ENCODE assay signal across 30 cellular contexts in genomic region chr4:8938623-8939022, GRCh38.
"Had no signal": no experiment of that assay in that cellular context is flagged by ENCODE, and none has a peak within 500 bp of the region (broad histone marks: within the 10 kb centered on the region; RNA-seq: fewer than 3 reads in every experiment).

No MANE protein-coding gene starts in this region.

- H3K36me3 Mint-ChIP-seq: activated CD8-positive, alpha-beta memory T cell treated with anti-CD3 and anti-CD28 coated beads, Interleukin-2, amount 10 ng/mL, durations not matched to agents 7 days and 5 days; activated naive CD8-positive, alpha-beta T cell treated with anti-CD3 and anti-CD28 coated beads for 36 hours had no signal

- H3K36me3 ChIP-seq: brain microvascular endothelial cell, SJSA1 had no signal

- H3K27me3 Mint-ChIP-seq: activated CD4-positive, alpha-beta memory T cell treated with anti-CD3 and anti-CD28 coated beads, Interleukin-2, amount 10 ng/mL, durations not matched to agents 7 days and 5 days; activated CD8-positive, alpha-beta memory T cell treated with anti-CD3 and anti-CD28 coated beads, Interleukin-2, amount 10 ng/mL, durations not matched to agents 7 days and 5 days had no signal

- DNase-seq: activated B cell treated with CpG ODN at 0.5 μM for 24 hours; activated CD4-positive, alpha-beta memory T cell treated with anti-CD3 and anti-CD28 coated beads, Interleukin-2, amount 10 ng/mL, durations not matched to agents 7 days and 5 days; activated CD4-positive, alpha-beta T cell treated with anti-CD3 and anti-CD28 coated beads for 48 hours; activated CD4-positive, CD25-positive, alpha-beta regulatory T cell treated with anti-CD3 and anti-CD28 coated beads, Interleukin-2, amount 50 U/mL, for 72 hours; activated CD8-positive, alpha-beta memory T cell treated with anti-CD3 and anti-CD28 coated beads for 24 hours; activated CD8-positive, alpha-beta memory T cell treated with anti-CD3 and anti-CD28 coated beads, Interleukin-2, amount 10 ng/mL, durations not matched to agents 7 days and 5 days; activated CD8-positive, alpha-beta memory T cell treated with anti-CD3 and anti-CD28 coated beads, Interleukin-2, amount 50 U/mL, for 48 hours; activated effector memory CD4-positive, alpha-beta T cell treated with Interleukin-2 at 50 U/mL for 16 hours; activated naive CD4-positive, alpha-beta T cell treated with anti-CD3 and anti-CD28 coated beads, Interleukin-2, amount 50 U/mL, for 16 hours; activated naive CD8-positive, alpha-beta T cell treated with anti-CD3 and anti-CD28 coated beads for 36 hours; activated T-cell treated with anti-CD3 and anti-CD28 coated beads, Interleukin-2, amount 50 U/mL, for 48 hours; amniotic stem cell; aorta; brain microvascular endothelial cell; central memory CD4-positive, alpha-beta T cell; MM.1S; MV-4-11; NCI-H1092; NCI-H1436 treated with DMSO at 0.1 percent for 48 hours; NCI-H1694 treated with DMSO at 0.1 percent for 48 hours; NCI-H2029; NCI-H345; NCI-H524 treated with DMSO at 0.1 percent for 48 hours; SHP77 treated with DMSO at 0.1 percent for 48 hours; SW 1271; T-helper 1 cell; T-helper 2 cell; T-helper 9 cell had no signal

- H3K4me1 Mint-ChIP-seq: activated B cell treated with CpG ODN at 0.5 μM for 24 hours; activated CD4-positive, alpha-beta memory T cell treated with anti-CD3 and anti-CD28 coated beads, Interleukin-2, amount 10 ng/mL, durations not matched to agents 7 days and 5 days; activated CD8-positive, alpha-beta memory T cell treated with anti-CD3 and anti-CD28 coated beads, Interleukin-2, amount 10 ng/mL, durations not matched to agents 7 days and 5 days; activated naive CD8-positive, alpha-beta T cell treated with anti-CD3 and anti-CD28 coated beads for 36 hours had no signal

- H3K4me3 ChIP-seq: SJSA1 had no signal

- H3K27me3 ChIP-seq: brain microvascular endothelial cell, SJSA1 had no signal

- H3K27ac Mint-ChIP-seq: activated B cell treated with CpG ODN at 0.5 μM for 24 hours; activated CD4-positive, alpha-beta memory T cell treated with anti-CD3 and anti-CD28 coated beads, Interleukin-2, amount 10 ng/mL, durations not matched to agents 7 days and 5 days; activated CD8-positive, alpha-beta memory T cell treated with anti-CD3 and anti-CD28 coated beads, Interleukin-2, amount 10 ng/mL, durations not matched to agents 7 days and 5 days; activated naive CD8-positive, alpha-beta T cell treated with anti-CD3 and anti-CD28 coated beads for 36 hours had no signal

- H3K4me1 ChIP-seq: SJSA1 had no signal

- H3K9me3 Mint-ChIP-seq: activated naive CD8-positive, alpha-beta T cell treated with anti-CD3 and anti-CD28 coated beads for 36 hours had no signal

- H3K9me3 ChIP-seq: SJSA1 had no signal

- H3K27ac ChIP-seq: brain microvascular endothelial cell, SJSA1, VCaP had no signal

- H3K4me3 Mint-ChIP-seq: activated B cell treated with CpG ODN at 0.5 μM for 24 hours; activated CD4-positive, alpha-beta memory T cell treated with anti-CD3 and anti-CD28 coated beads, Interleukin-2, amount 10 ng/mL, durations not matched to agents 7 days and 5 days; activated CD8-positive, alpha-beta memory T cell treated with anti-CD3 and anti-CD28 coated beads, Interleukin-2, amount 10 ng/mL, durations not matched to agents 7 days and 5 days; activated naive CD8-positive, alpha-beta T cell treated with anti-CD3 and anti-CD28 coated beads for 36 hours had no signal
